Comparison of ENCODE assay signal across 8 cellular contexts in the genomic region with DNA sequence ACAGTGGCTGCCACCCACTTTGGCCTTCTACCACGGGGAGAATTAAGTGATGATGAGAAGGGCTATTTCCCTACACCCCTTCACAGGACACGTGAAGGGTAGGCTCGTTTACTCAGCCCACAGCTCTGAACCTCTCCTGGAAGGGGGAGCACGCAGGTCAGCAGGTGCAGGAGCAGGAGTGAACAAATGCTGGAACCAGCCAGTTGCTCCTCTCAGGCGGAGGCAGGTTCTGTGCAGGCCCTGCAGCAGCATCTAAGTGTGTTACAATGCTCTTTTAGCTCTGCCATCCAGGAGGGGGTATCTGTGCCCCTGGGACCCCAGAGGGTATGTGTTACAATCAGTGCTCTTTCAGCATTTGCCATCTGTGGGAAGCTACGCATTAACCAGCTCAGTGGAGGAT.
"Had no signal": no experiment of that assay in that cellular context is flagged by ENCODE, and none has a peak within 500 bp of the region (broad histone marks: within the 10 kb centered on the region; RNA-seq: fewer than 3 reads in every experiment).

No MANE protein-coding gene starts in this region.

- H3K4me3 Mint-ChIP-seq: GM23338, HFFc6 had no signal

- H3K9me3 Mint-ChIP-seq: HFFc6 had no signal

- H3K27ac Mint-ChIP-seq: GM23338, HFFc6 had no signal

- H3K36me3 ChIP-seq: HAP-1 had no signal

- ATAC-seq: GM23338, HCT116, K562 had no signal

- DNase-seq: H7, HFFc6, IMR-90 had no signal

- H2AFZ ChIP-seq: GM23338 had no signal

- H3K4me3 ChIP-seq: GM23338, HAP-1, K562 had no signal

- H3K4me1 ChIP-seq: HAP-1 had no signal

- H3K4me2 ChIP-seq: GM23338 had no signal

- H3K4me1 Mint-ChIP-seq: GM23338 had no signal

- FAIRE-seq: HTR-8/SVneo, K562 had no signal

- H3K9me3 ChIP-seq: HAP-1 had no signal
